In genomic region chr17:8800656-8801055, GRCh38 we compare ENCODE assay signal across 27 cellular contexts. TPM values are rescaled to one million over a fixed set of nuclear protein-coding genes. Genes with fewer than 3 reads are reported as not detected.
"Had no signal": no experiment of that assay in that cellular context is flagged by ENCODE, and none has a peak within 500 bp of the region (broad histone marks: within the 10 kb centered on the region; RNA-seq: fewer than 3 reads in every experiment).

No MANE protein-coding gene starts in this region.

- FAIRE-seq: HTR-8/SVneo, K562 had no signal

- DNase-seq: Kasumi-1; MV-4-11; NCI-H1048; NCI-H1105; NCI-H1417 treated with DMSO at 0.1 percent for 48 hours; NCI-H1694 treated with DMSO at 0.1 percent for 48 hours; NCI-H2029; NCI-H2081 treated with DMSO at 0.1 percent for 48 hours; NCI-H2171; NCI-H226; NCI-H446; NCI-H510A; NCI-H524 treated with DMSO at 0.1 percent for 48 hours; NCI-H774; NK-92 treated with Interleukin-12 subunit alpha and Interleukin-12 subunit beta, amount 100 ng/mL, for 24 hours; PC-3; SHP77; SK-N-SH had no signal

- H3K27ac ChIP-seq: HL-60, KMS-11, RWPE1 had no signal

- H3K9me3 ChIP-seq: SK-N-SH had no signal

- H3K4me3 ChIP-seq: K562 had no signal

RNA-seq across cellular contexts. Expression of gene MFSD6L, which starts 1.5 kb away (rescaled TPM):
- total RNA-seq: K562, M059J, OCI-LY7, SK-MEL-5 had no signal
- polyA plus RNA-seq: IgD-negative memory B cell, K562, SK-N-SH had no signal

RNA-seq across cellular contexts. Expression of gene SPDYE4, which starts 42.3 kb away (rescaled TPM):
- total RNA-seq: K562, M059J, OCI-LY7, PC-3, SK-MEL-5 had no signal
- polyA plus RNA-seq: IgD-negative memory B cell, K562, SK-N-SH had no signal

RNA-seq across cellular contexts. Expression of gene CCDC42, which starts 56.0 kb away (rescaled TPM):
- total RNA-seq: K562, M059J, PC-3, SK-MEL-5 had no signal
- polyA plus RNA-seq: IgD-negative memory B cell, K562, SK-N-SH had no signal
